In the genomic region with DNA sequence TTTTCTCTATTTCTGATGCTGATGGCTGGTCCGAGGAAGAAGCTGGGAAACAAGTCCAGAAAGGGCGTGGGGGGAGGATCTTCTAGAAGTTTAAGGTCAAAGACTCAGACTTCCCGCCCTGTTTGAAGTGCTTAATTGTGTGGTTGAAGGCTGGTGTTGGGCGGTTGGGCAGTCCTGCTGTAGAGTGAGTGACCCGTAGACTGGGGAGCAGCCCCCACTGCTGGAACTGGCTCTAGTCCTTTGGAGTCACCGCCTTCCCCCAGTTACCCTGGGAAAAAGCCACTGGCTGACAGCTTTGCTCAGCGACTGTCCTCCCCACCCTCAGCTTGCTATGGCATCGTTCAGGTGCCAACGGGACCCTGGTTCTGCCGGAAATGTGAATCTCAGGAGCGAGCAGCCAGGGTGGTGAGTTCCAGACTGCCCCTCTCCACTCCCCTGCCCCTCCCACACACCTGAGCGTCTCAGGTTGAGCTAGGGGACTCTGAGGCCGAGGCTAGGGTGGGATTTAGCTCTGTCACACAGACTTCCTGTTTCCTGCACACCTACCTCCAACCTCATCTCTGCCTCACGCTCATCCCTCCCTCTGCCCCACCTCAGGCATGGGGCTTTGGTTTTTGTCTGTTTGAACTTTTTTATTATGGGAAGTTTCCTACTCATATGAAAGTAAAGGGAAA, we compare ENCODE assay signal across 8 cellular contexts. TPM values are rescaled to one million over a fixed set of nuclear protein-coding genes. Genes with fewer than 3 reads are reported as not detected.
A peak's percentile ranks its signal among the peaks of the same experiment; 100 is the strongest.
DNase-seq lines count a peak whose midpoint lies in the region; ATAC-seq and TF ChIP-seq lines count a peak whose summit lies in the region.

No MANE protein-coding gene starts in this region.

- H3K4me1 ChIP-seq in right cardiac atrium (ENCODE audit: control insufficient read depth, insufficient read depth, low read length) = peaks cover 4% of the 10 kb centered on the region

- intact Hi-C loops in activated T-helper 1 cell treated with anti-CD3 and anti-CD28 coated beads, Interleukin-12 subunit alpha, Interleukin-12 subunit beta, Interleukin-2, Interleukin-4 antibody, amounts not matched to agents 30 ng/mL and 10 ng/mL and 1 ng/mL, durations not matched to agents 14 hours and 24 hours and 36 hours (cut with micrococcal nuclease) = loop anchor here (1.0 to 10.0 kb wide), 3 partner anchors 9 to 1858 kb away; a partner anchor contains a TSS
- intact Hi-C loops in right cardiac atrium (cut with DNase I) = no loop called here

- H3K4me1 Mint-ChIP-seq in activated T-helper 1 cell treated with anti-CD3 and anti-CD28 coated beads, Interleukin-12 subunit alpha, Interleukin-12 subunit beta, Interleukin-2, Interleukin-4 antibody, amounts not matched to agents 30 ng/mL and 10 ng/mL and 1 ng/mL, durations not matched to agents 14 hours and 24 hours and 36 hours (ENCODE audit: low read depth) = peaks cover 70% of the 10 kb centered on the region

- peak overlapping the region; percentile 48 for H3K4me3 ChIP-seq in HL-60 (replicated peaks; ENCODE audit: insufficient read depth, low read length)
- peak overlapping the region; percentile 97 for H3K4me3 ChIP-seq in right cardiac atrium (ENCODE audit: low read length)
- peak overlapping the region; percentile 67 to 93 (median 87) for H3K4me3 ChIP-seq in skin epidermis

- TF ChIP-seq CTCF in 22Rv1 (IDR thresholded peaks at IDR 0.05) (no peak), HL-60 (IDR thresholded peaks at IDR 0.05; ENCODE audit: insufficient read depth, low read length) (no peak)

- ATAC-seq in right cardiac atrium (no peak), GM21515 (IDR thresholded peaks at IDR 0.05; ENCODE audit: unreplicated experiment) (no peak), HG02970 (IDR thresholded peaks at IDR 0.05; ENCODE audit: low FRiP score, unreplicated experiment) (no peak)

- H3K27me3 ChIP-seq in HL-60 (ENCODE audit: insufficient read depth, poor library complexity, severe bottlenecking) (no peaks in the 10 kb centered on the region), right cardiac atrium (ENCODE audit: control insufficient read depth, insufficient read depth) (no peaks in the 10 kb centered on the region)

- no peaks in the 10 kb centered on the region for H3K9me3 ChIP-seq in right cardiac atrium (ENCODE audit: control insufficient read depth, low read length)

- H3K4me3 Mint-ChIP-seq in activated T-helper 1 cell treated with anti-CD3 and anti-CD28 coated beads, Interleukin-12 subunit alpha, Interleukin-12 subunit beta, Interleukin-2, Interleukin-4 antibody, amounts not matched to agents 30 ng/mL and 10 ng/mL and 1 ng/mL, durations not matched to agents 14 hours and 24 hours and 36 hours = peak overlapping the region; percentile 93

- H3K9me3 Mint-ChIP-seq in activated T-helper 1 cell treated with anti-CD3 and anti-CD28 coated beads, Interleukin-12 subunit alpha, Interleukin-12 subunit beta, Interleukin-2, Interleukin-4 antibody, amounts not matched to agents 30 ng/mL and 10 ng/mL and 1 ng/mL, durations not matched to agents 14 hours and 24 hours and 36 hours = no peaks in the 10 kb centered on the region

- peaks cover 41% of the 10 kb centered on the region for H3K36me3 Mint-ChIP-seq in activated T-helper 1 cell treated with anti-CD3 and anti-CD28 coated beads, Interleukin-12 subunit alpha, Interleukin-12 subunit beta, Interleukin-2, Interleukin-4 antibody, amounts not matched to agents 30 ng/mL and 10 ng/mL and 1 ng/mL, durations not matched to agents 14 hours and 24 hours and 36 hours (ENCODE audit: low read depth)

- H3K27me3 Mint-ChIP-seq in activated T-helper 1 cell treated with anti-CD3 and anti-CD28 coated beads, Interleukin-12 subunit alpha, Interleukin-12 subunit beta, Interleukin-2, Interleukin-4 antibody, amounts not matched to agents 30 ng/mL and 10 ng/mL and 1 ng/mL, durations not matched to agents 14 hours and 24 hours and 36 hours (ENCODE audit: insufficient read depth) = no peaks in the 10 kb centered on the region

- H3K27ac Mint-ChIP-seq in activated T-helper 1 cell treated with anti-CD3 and anti-CD28 coated beads, Interleukin-12 subunit alpha, Interleukin-12 subunit beta, Interleukin-2, Interleukin-4 antibody, amounts not matched to agents 30 ng/mL and 10 ng/mL and 1 ng/mL, durations not matched to agents 14 hours and 24 hours and 36 hours = peak overlapping the region; percentile 95

- DNase-seq in HL-60 (ENCODE audit: low read depth in 1 of 2, low spot score in 1 of 2) = no peak
- no peak for DNase-seq in activated T-helper 1 cell treated with anti-CD3 and anti-CD28 coated beads, Interleukin-12 subunit alpha, Interleukin-12 subunit beta, Interleukin-2, Interleukin-4 antibody, amounts not matched to agents 30 ng/mL and 10 ng/mL and 1 ng/mL, durations not matched to agents 14 hours and 24 hours and 36 hours (ENCODE audit: low spot score)
- DNase-seq in right cardiac atrium = peak in 1 of 3 donors; percentile 58
- DNase-seq in NCI-H128 (lab: John Stamatoyannopoulos, UW; ENCODE audit: unreplicated experiment) = no peak

- 19% methylated on average over 14 of the region's 14 CpGs for WGBS in right cardiac atrium

- H3K27ac ChIP-seq in 22Rv1 (peak overlapping the region; percentile 97), HL-60 (replicated peaks) (peak overlapping the region; percentile 47; the same call in 1 of the 2 replicates), right cardiac atrium (ENCODE audit: low read length) (peak overlapping the region; percentile 46), skin epidermis (peak overlapping the region in 18 of 21 experiments; percentile 80 to 99 (median 93))

RNA-seq across cellular contexts. Expression of a gene that starts 1.7 kb away (rescaled TPM):
- total RNA-seq in activated T-helper 1 cell treated with anti-CD3 and anti-CD28 coated beads, Interleukin-12 subunit alpha, Interleukin-12 subunit beta, Interleukin-2, Interleukin-4 antibody, amounts not matched to agents 30 ng/mL and 10 ng/mL and 1 ng/mL, durations not matched to agents 14 hours and 24 hours and 36 hours = 250 and 252 TPM in 2 replicates
- total RNA-seq in right cardiac atrium = 100 to 1,000 TPM in 2 of 4 donors, 10 to 100 TPM in 2; 80.7 to 108 (median 94.2) TPM
- polyA plus RNA-seq in right cardiac atrium = 81.2 TPM

RNA-seq across cellular contexts. Expression of a gene that starts 23.4 kb away (rescaled TPM):
- 39.2 and 41.4 TPM in 2 replicates for total RNA-seq in activated T-helper 1 cell treated with anti-CD3 and anti-CD28 coated beads, Interleukin-12 subunit alpha, Interleukin-12 subunit beta, Interleukin-2, Interleukin-4 antibody, amounts not matched to agents 30 ng/mL and 10 ng/mL and 1 ng/mL, durations not matched to agents 14 hours and 24 hours and 36 hours
- total RNA-seq in right cardiac atrium = 10 to 100 TPM; 43.7 to 74.6 (median 67.9) TPM
- 78.1 TPM for polyA plus RNA-seq in right cardiac atrium

RNA-seq across cellular contexts. Expression of a gene that starts 32.0 kb away (rescaled TPM):
- 56.5 and 58.8 TPM in 2 replicates for total RNA-seq in activated T-helper 1 cell treated with anti-CD3 and anti-CD28 coated beads, Interleukin-12 subunit alpha, Interleukin-12 subunit beta, Interleukin-2, Interleukin-4 antibody, amounts not matched to agents 30 ng/mL and 10 ng/mL and 1 ng/mL, durations not matched to agents 14 hours and 24 hours and 36 hours
- 1 to 10 TPM in 3 of 4 donors, under 1 TPM in 1; 0.91 to 2.9 (median 1.7) TPM for total RNA-seq in right cardiac atrium
- 2.1 TPM for polyA plus RNA-seq in right cardiac atrium

RNA-seq across cellular contexts. Expression of a gene that starts 41.4 kb away (rescaled TPM):
- 3.7 and 4.6 TPM in 2 replicates for total RNA-seq in activated T-helper 1 cell treated with anti-CD3 and anti-CD28 coated beads, Interleukin-12 subunit alpha, Interleukin-12 subunit beta, Interleukin-2, Interleukin-4 antibody, amounts not matched to agents 30 ng/mL and 10 ng/mL and 1 ng/mL, durations not matched to agents 14 hours and 24 hours and 36 hours
- 10 to 100 TPM; 28.2 to 48.4 (median 34.7) TPM for total RNA-seq in right cardiac atrium
- 34.3 TPM for polyA plus RNA-seq in right cardiac atrium

RNA-seq across cellular contexts. Expression of a gene that starts 45.8 kb away (rescaled TPM):
- 349 and 366 TPM in 2 replicates for total RNA-seq in activated T-helper 1 cell treated with anti-CD3 and anti-CD28 coated beads, Interleukin-12 subunit alpha, Interleukin-12 subunit beta, Interleukin-2, Interleukin-4 antibody, amounts not matched to agents 30 ng/mL and 10 ng/mL and 1 ng/mL, durations not matched to agents 14 hours and 24 hours and 36 hours
- total RNA-seq in right cardiac atrium = 100 to 1,000 TPM; 134 to 167 (median 146) TPM
- 247 TPM for polyA plus RNA-seq in right cardiac atrium

Comparison
In these comparisons a context has a peak if more than half of its experiments do, and no peak if none do; other contexts are left out.
1. H3K27ac ChIP-seq: peak in every context shown above with its lines; median percentile 97 in 22Rv1; 93 in skin epidermis; 47 in HL-60; 46 in right cardiac atrium.
2. RNA of a gene that starts 32.0 kb away (total RNA-seq): 56.5 to 58.8 TPM in activated T-helper 1 cell treated with anti-CD3 and anti-CD28 coated beads, Interleukin-12 subunit alpha, Interleukin-12 subunit beta, Interleukin-2, Interleukin-4 antibody, amounts not matched to agents 30 ng/mL and 10 ng/mL and 1 ng/mL, durations not matched to agents 14 hours and 24 hours and 36 hours; 0.91 to 2.9 TPM in right cardiac atrium; every median in the first group is over 10 times any median in the second.
3. Peak in every context shown above with its lines, with median percentiles within 50 percentile points of each other: H3K4me3 ChIP-seq.